ENCODE assay signal across 14 cellular contexts in the genomic region with DNA sequence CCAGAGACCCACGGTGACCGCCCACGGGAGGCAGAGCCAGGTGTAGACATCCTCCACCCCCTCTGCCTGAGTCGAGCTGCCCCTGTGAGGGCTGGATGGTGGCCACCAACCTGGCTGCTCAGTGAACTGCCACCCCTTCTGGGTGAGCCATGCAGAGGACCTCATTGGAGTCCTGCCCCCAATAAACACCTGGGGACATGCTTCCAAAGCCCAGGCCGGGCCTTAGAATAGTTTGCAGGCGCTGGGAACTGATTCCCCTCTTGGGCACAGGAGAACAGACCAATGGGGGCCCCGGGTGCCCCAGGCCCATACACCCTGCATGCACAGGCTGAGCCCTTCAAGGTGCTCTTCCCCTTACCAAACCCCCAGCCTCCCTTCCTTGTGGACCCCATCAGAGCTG. TPM values are rescaled to one million over a fixed set of nuclear protein-coding genes. Genes with fewer than 3 reads are reported as not detected.
DNase-seq lines count a peak whose midpoint lies in the region; ATAC-seq and TF ChIP-seq lines count a peak whose summit lies in the region.
"Had no signal": no experiment of that assay in that cellular context is flagged by ENCODE, and none has a peak within 500 bp of the region (broad histone marks: within the 10 kb centered on the region; RNA-seq: fewer than 3 reads in every experiment).

No MANE protein-coding gene starts in this region.

- no peak for TF ChIP-seq POLR2A in erythroblast (IDR thresholded peaks at IDR 0.05; ENCODE audit: low read length)

- H3K9me3 ChIP-seq in upper lobe of right lung = no peaks in the 10 kb centered on the region
- H3K9me3 ChIP-seq in effector memory CD4-positive, alpha-beta T cell (ENCODE audit: control insufficient read depth, low read length) = no peaks in the 10 kb centered on the region
- H3K9me3 ChIP-seq: BE2C had no signal

- intact Hi-C loops in upper lobe of right lung (cut with DNase I) = no loop called here

- H3K4me3 ChIP-seq in upper lobe of right lung = no peak overlapping the region
- no peak overlapping the region for H3K4me3 ChIP-seq in effector memory CD4-positive, alpha-beta T cell (ENCODE audit: insufficient read depth, low read depth, low read length, poor library complexity, severe bottlenecking)

- no peaks in the 10 kb centered on the region for H3K4me1 ChIP-seq in upper lobe of right lung
- no peaks in the 10 kb centered on the region for H3K4me1 ChIP-seq in effector memory CD4-positive, alpha-beta T cell (ENCODE audit: control insufficient read depth, insufficient read depth, low read length, poor library complexity, severe bottlenecking)
- H3K4me1 ChIP-seq: BE2C had no signal

- H3K27ac ChIP-seq in upper lobe of right lung = no peak overlapping the region
- no peak overlapping the region for H3K27ac ChIP-seq in effector memory CD4-positive, alpha-beta T cell (ENCODE audit: insufficient read depth, low read length, poor library complexity, severe bottlenecking)
- H3K27ac ChIP-seq: C4-2B had no signal

- DNase-seq in AG20443 (ENCODE audit: low spot score) (peak; percentile 6), GM13976 (ENCODE audit: low spot score) (peak; percentile 32), iPS-NIHi7 (ENCODE audit: extremely low spot score) (peak; percentile 9), upper lobe of right lung (peak; percentile 32), erythroblast (lab: John Stamatoyannopoulos, UW) (no peak)
- no peak for DNase-seq in effector memory CD4-positive, alpha-beta T cell
- DNase-seq: BE2C; CD4-positive, alpha-beta memory T cell; DMS153; DMS79 treated with DMSO at 0.1 percent for 48 hours; EL; IMR-90 had no signal

- ATAC-seq in upper lobe of right lung = peak; percentile 13
- ATAC-seq in HG03280 (IDR thresholded peaks at IDR 0.05; ENCODE audit: unreplicated experiment) = no peak

- no peak for TF ChIP-seq CTCF in GM13976 (IDR thresholded peaks at IDR 0.05; ENCODE audit: borderline replicate concordance, control extremely low read depth, extremely low read depth, insufficient read depth, missing control alignments)
- TF ChIP-seq CTCF in upper lobe of right lung (IDR thresholded peaks at IDR 0.05) = no peak

- no peaks in the 10 kb centered on the region for H3K36me3 ChIP-seq in upper lobe of right lung
- no peaks in the 10 kb centered on the region for H3K36me3 ChIP-seq in effector memory CD4-positive, alpha-beta T cell (ENCODE audit: control insufficient read depth, insufficient read depth, low read length)
- H3K36me3 ChIP-seq: BE2C had no signal

- in situ Hi-C loops in GM13976 (cut with MboI; ENCODE audit: low sequenced_read_pairs, unreplicated experiment) = no loop called here

- no peaks in the 10 kb centered on the region for H3K27me3 ChIP-seq in upper lobe of right lung
- H3K27me3 ChIP-seq in effector memory CD4-positive, alpha-beta T cell (replicated peaks; ENCODE audit: control insufficient read depth, insufficient read depth, low read length, poor library complexity, severe bottlenecking) = no peaks in the 10 kb centered on the region
- H3K27me3 ChIP-seq: BE2C had no signal

RNA-seq across cellular contexts. Expression of a gene that starts 38.1 kb away (rescaled TPM):
- 20.4 TPM for total RNA-seq in upper lobe of right lung

Comparison
In these comparisons a context has a peak if more than half of its experiments do, and no peak if none do; other contexts are left out.
1. DNase-seq: peak in AG20443 (single experiment), GM13976 (single experiment), iPS-NIHi7 (single experiment) and upper lobe of right lung (single experiment); none in effector memory CD4-positive, alpha-beta T cell (0 of 3) and erythroblast (0 of 2).